ENCODE assay signal across 15 cellular contexts in the genomic region with DNA sequence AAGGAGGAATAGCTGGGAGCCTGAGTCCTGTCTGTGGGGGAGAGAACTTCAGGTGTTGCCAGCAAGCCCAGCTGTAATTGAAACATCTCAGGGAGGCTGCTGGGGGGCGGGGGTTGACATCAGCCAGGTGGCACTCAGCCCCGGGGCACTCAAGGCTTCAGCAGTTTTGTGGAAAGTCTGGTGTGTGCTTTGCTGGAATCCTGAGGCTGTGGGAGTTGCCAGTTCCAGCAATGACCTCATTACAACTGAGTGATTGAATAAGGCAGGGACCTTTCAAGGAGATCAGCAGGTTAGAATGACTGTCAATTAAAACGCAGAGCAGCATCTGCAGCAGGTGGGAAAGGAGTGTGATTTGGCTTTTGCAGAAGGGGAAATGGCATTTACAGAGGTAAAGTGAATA.
DNase-seq lines count a peak whose midpoint lies in the region; ATAC-seq, FAIRE-seq and TF ChIP-seq lines count a peak whose summit lies in the region.
"Had no signal": no experiment of that assay in that cellular context is flagged by ENCODE, and none has a peak within 500 bp of the region (broad histone marks: within the 10 kb centered on the region; RNA-seq: fewer than 3 reads in every experiment).

No MANE protein-coding gene starts in this region.

- H3K9me3 ChIP-seq in right atrium auricular region (no peaks in the 10 kb centered on the region), SJCRH30 (replicated peaks) (no peaks in the 10 kb centered on the region), small intestine (ENCODE audit: control insufficient read depth, low read depth) (no peaks in the 10 kb centered on the region)
- H3K9me3 ChIP-seq: ovary, vagina had no signal

- FAIRE-seq in small intestine (lab: Jason Lieb, UNC) = no peak
- FAIRE-seq: GM12878 had no signal

- H3K36me3 ChIP-seq in right atrium auricular region = no peaks in the 10 kb centered on the region
- no peaks in the 10 kb centered on the region for H3K36me3 ChIP-seq in SJCRH30
- no peaks in the 10 kb centered on the region for H3K36me3 ChIP-seq in small intestine (ENCODE audit: control insufficient read depth in 2 of 2, insufficient read depth in 2 of 2, low read length in 2 of 2)
- H3K36me3 ChIP-seq: ovary, vagina had no signal

- peak; percentile 68 for ATAC-seq in Right ventricle myocardium inferior
- peak; percentile 56 for ATAC-seq in left ventricle myocardium superior
- ATAC-seq in GM19455 (IDR thresholded peaks at IDR 0.05; ENCODE audit: unreplicated experiment) = no peak
- ATAC-seq in HG03432 (IDR thresholded peaks at IDR 0.05; ENCODE audit: unreplicated experiment) = no peak
- ATAC-seq: GM12878 had no signal

- H3K27me3 ChIP-seq in right atrium auricular region (no peaks in the 10 kb centered on the region), SJCRH30 (no peaks in the 10 kb centered on the region), small intestine (ENCODE audit: control insufficient read depth in 2 of 2, insufficient read depth in 2 of 2, low read length in 2 of 2) (no peaks in the 10 kb centered on the region)
- H3K27me3 ChIP-seq: ovary, vagina had no signal

- 31 to 49% (median 39%) methylated on average over 3 of the region's 3 CpGs for WGBS in small intestine, 3 donors

- DNase-seq in Right ventricle myocardium inferior (ENCODE audit: missing footprints) (no peak), right atrium auricular region (ENCODE audit: low spot score) (no peak), NCI-H2196 treated with DMSO at 0.1 percent for 48 hours (lab: John Stamatoyannopoulos, UW; ENCODE audit: unreplicated experiment) (peak; percentile 63), left ventricle myocardium superior (peak; percentile 58), SJCRH30 (no peak), small intestine (no peak)
- DNase-seq: activated naive CD8-positive, alpha-beta T cell treated with anti-CD3 and anti-CD28 coated beads for 36 hours; DND-41; MM.1S; ovary; T-helper 9 cell had no signal

- H3K4me3 ChIP-seq in right atrium auricular region (no peak overlapping the region), SJCRH30 (no peak overlapping the region), small intestine (ENCODE audit: low read depth in 1 of 2, low read length in 2 of 2) (no peak overlapping the region)
- H3K4me3 ChIP-seq: GM12878, ovary, vagina had no signal

- intact Hi-C loops in Right ventricle myocardium inferior (cut with DNase I) (no loop called here), left ventricle myocardium superior (cut with micrococcal nuclease) (loop anchor here (10.0 kb wide), 1 partner anchor 67 kb away; no protein-coding TSS in a partner anchor)

- peaks cover 0 to 22% of the 10 kb centered on the region in 2 donors for H3K4me1 ChIP-seq in right atrium auricular region
- H3K4me1 ChIP-seq in SJCRH30 = no peaks in the 10 kb centered on the region
- no peaks in the 10 kb centered on the region for H3K4me1 ChIP-seq in small intestine (ENCODE audit: control insufficient read depth in 2 of 2, insufficient read depth in 1 of 2, low read depth in 1 of 2, low read length in 1 of 2)

- TF ChIP-seq CTCF in right atrium auricular region (IDR thresholded peaks at IDR 0.05) = no peak

- H3K27ac ChIP-seq in right atrium auricular region (no peak overlapping the region), SJCRH30 (no peak overlapping the region), small intestine (ENCODE audit: low read depth in 1 of 2, low read length in 1 of 2) (no peak overlapping the region)
- H3K27ac ChIP-seq: ovary, vagina had no signal

Comparison
In these comparisons a context has a peak if more than half of its experiments do, and no peak if none do; other contexts are left out.
1. DNase-seq: peak in NCI-H2196 treated with DMSO at 0.1 percent for 48 hours (single experiment) and left ventricle myocardium superior (single experiment); none in Right ventricle myocardium inferior (single experiment), right atrium auricular region (single experiment), SJCRH30 (0 of 2) and small intestine (single experiment).
2. ATAC-seq: peak in Right ventricle myocardium inferior (single experiment) and left ventricle myocardium superior (single experiment); none in GM19455 (single experiment) and HG03432 (single experiment).